Comparison of ENCODE assay signal across 9 cellular contexts in genomic region chr9:111957856-111958631, GRCh38.
DNase-seq lines count a peak whose midpoint lies in the region; ATAC-seq, FAIRE-seq and TF ChIP-seq lines count a peak whose summit lies in the region.
"Had no signal": no experiment of that assay in that cellular context is flagged by ENCODE, and none has a peak within 500 bp of the region (broad histone marks: within the 10 kb centered on the region; RNA-seq: fewer than 3 reads in every experiment).

No MANE protein-coding gene starts in this region.

- H4K20me1 ChIP-seq in astrocyte (ENCODE audit: insufficient read depth, low read length), result no peaks in the 10 kb centered on the region

- H3K79me2 ChIP-seq in astrocyte (ENCODE audit: insufficient read depth, low read length), result no peaks in the 10 kb centered on the region

- peak; percentile 69 for DNase-seq in COLO829 (ENCODE audit: low spot score)
- peak; percentile 41 for DNase-seq in NCI-H82 (lab: John Stamatoyannopoulos, UW)
- DNase-seq in astrocyte (ENCODE audit: low read depth), result peak; percentile 99
- peak; percentile 47 for DNase-seq in urothelium cell line (ENCODE audit: low spot score)
- DNase-seq in D721Med (ENCODE audit: insufficient read length, low spot score), result no peak
- no peak for DNase-seq in mesenteric fat pad (ENCODE audit: low spot score)

- H2AFZ ChIP-seq in astrocyte (ENCODE audit: low read depth, low read length), result no peak overlapping the region

- H3K27ac ChIP-seq in astrocyte (ENCODE audit: low read depth, low read length), result peak overlapping the region; percentile 85
- peak overlapping the region in 1 of 2 donors; percentile 38 for H3K27ac ChIP-seq in liver (ENCODE audit: low read depth in 1 of 2, low read length in 2 of 2)

- FAIRE-seq in astrocyte (lab: Jason Lieb, UNC), result peak; percentile 97
- FAIRE-seq in urothelium cell line (lab: Jason Lieb, UNC), result no peak
- no peak for FAIRE-seq in D721Med (lab: Jason Lieb, UNC)

- H3K4me1 ChIP-seq in astrocyte (ENCODE audit: insufficient read depth, low read length), result peaks cover 37% of the 10 kb centered on the region
- no peaks in the 10 kb centered on the region for H3K4me1 ChIP-seq in liver (ENCODE audit: control insufficient read depth in 4 of 4, insufficient read depth in 4 of 4, low read length in 3 of 4)

- H3K9me3 ChIP-seq in astrocyte (ENCODE audit: insufficient read depth, low read depth, low read length), result no peaks in the 10 kb centered on the region
- H3K9me3 ChIP-seq in liver (ENCODE audit: control insufficient read depth in 4 of 4, low read length in 3 of 4), result no peaks in the 10 kb centered on the region

- peak overlapping the region; percentile 66 for H3K4me3 Mint-ChIP-seq in astrocyte (ENCODE audit: unreplicated experiment)
- H3K4me3 Mint-ChIP-seq: neural crest cell had no signal

- H3K36me3 ChIP-seq in astrocyte (ENCODE audit: insufficient read depth, low read length), result no peaks in the 10 kb centered on the region
- H3K36me3 ChIP-seq in liver (ENCODE audit: control insufficient read depth in 4 of 4, insufficient read depth in 3 of 4, low read depth in 1 of 4, low read length in 3 of 4), result no peaks in the 10 kb centered on the region

- peaks cover 36% of the 10 kb centered on the region for H3K4me1 Mint-ChIP-seq in astrocyte (ENCODE audit: low read depth, unreplicated experiment)

- TF ChIP-seq RAD21 in liver (IDR thresholded peaks at IDR 0.05), result peak; percentile 6 to 7

- peaks cover 5% of the 10 kb centered on the region for H3K36me3 Mint-ChIP-seq in astrocyte (ENCODE audit: low read depth, unreplicated experiment)

- peak overlapping the region; percentile 1 for H3K4me3 ChIP-seq in astrocyte (ENCODE audit: insufficient read depth, low read depth, low read length)
- H3K4me3 ChIP-seq in liver (ENCODE audit: low read depth in 1 of 3, low read length in 3 of 3), result no peak overlapping the region

- peak overlapping the region; percentile 75 for H3K27ac Mint-ChIP-seq in astrocyte (ENCODE audit: unreplicated experiment)

- TF ChIP-seq CTCF in astrocyte (IDR thresholded peaks at IDR 0.05; ENCODE audit: insufficient read depth, low read depth, low read length), result no peak
- TF ChIP-seq CTCF in liver (IDR thresholded peaks at IDR 0.05; ENCODE audit: low read depth, low read length, missing input control), result no peak
- no peak for TF ChIP-seq CTCF in D721Med (IDR thresholded peaks at IDR 0.05; ENCODE audit: insufficient read depth, missing control alignments)

- H3K9me3 Mint-ChIP-seq in astrocyte (ENCODE audit: unreplicated experiment), result peaks cover 2% of the 10 kb centered on the region
- H3K9me3 Mint-ChIP-seq: neural crest cell had no signal

- 64% methylated on average over 3 of the region's 3 CpGs for WGBS in liver

- H3K27me3 Mint-ChIP-seq in astrocyte (ENCODE audit: low read depth, unreplicated experiment), result no peaks in the 10 kb centered on the region

- H3K9ac ChIP-seq in astrocyte (ENCODE audit: low read length), result peak overlapping the region; percentile 74
- no peak overlapping the region for H3K9ac ChIP-seq in liver (ENCODE audit: low read depth in 1 of 2, low read length in 2 of 2)

- H3K4me2 ChIP-seq in astrocyte (ENCODE audit: low read length), result peak overlapping the region; percentile 68

- no peaks in the 10 kb centered on the region for H3K27me3 ChIP-seq in astrocyte (ENCODE audit: insufficient read depth, low read length)
- no peaks in the 10 kb centered on the region for H3K27me3 ChIP-seq in liver (ENCODE audit: control insufficient read depth in 4 of 4, insufficient read depth in 4 of 4, low read length in 3 of 4)

- ATAC-seq in GM21786 (IDR thresholded peaks at IDR 0.05; ENCODE audit: unreplicated experiment), result peak; percentile 39

TF ChIP-seq in liver, 16 proteins besides CTCF, POLR2A, EP300 and RAD21:
- TF ChIP-seq GABPA (IDR thresholded peaks at IDR 0.05 in 1 of 2, conservative IDR thresholded peaks at IDR 0.05 in 1 of 2) (no peak), ATF3 (IDR thresholded peaks at IDR 0.05) (no peak)

Comparison
In these comparisons a context has a peak if more than half of its experiments do, and no peak if none do; other contexts are left out.
1. DNase-seq: peak in COLO829 (single experiment), NCI-H82 (single experiment), astrocyte (single experiment) and urothelium cell line (single experiment); none in D721Med (single experiment) and mesenteric fat pad (single experiment).